1 cellular context compared by ENCODE assay signal in the genomic region with DNA sequence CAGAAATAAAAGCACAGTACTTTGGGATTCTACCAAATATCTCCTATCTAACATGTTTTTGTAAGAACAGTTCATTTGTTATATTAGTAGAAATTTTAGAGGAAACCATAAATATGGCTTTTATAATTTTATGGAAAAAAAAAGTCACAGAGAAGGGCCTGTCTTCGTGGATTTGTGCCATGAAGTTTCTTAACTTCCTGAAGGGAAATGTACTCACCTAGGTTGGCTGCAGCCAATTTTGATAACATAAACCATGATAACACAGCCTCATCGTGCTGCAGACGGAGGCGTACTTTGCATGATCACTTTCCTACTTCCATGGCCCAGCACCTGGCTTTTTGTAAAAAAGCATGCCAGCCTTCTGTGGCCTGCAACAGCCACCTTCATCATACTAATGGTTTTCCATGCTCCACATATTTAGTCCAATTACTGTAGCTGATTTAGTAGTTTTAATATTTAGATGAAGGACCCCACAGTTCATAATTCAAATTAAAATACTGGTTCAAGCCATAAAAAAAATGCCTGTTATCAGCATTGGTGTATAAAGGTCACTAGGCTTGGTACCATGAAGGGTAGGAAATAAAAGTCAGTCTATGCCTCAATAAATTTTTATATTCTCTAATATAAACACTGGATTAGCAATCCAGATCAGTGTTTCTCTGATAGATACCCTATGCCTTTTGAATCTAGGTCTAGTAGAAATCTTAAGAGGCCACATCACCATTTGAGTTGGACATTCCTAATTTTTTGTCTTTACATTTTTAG.
TF ChIP-seq lines count a peak whose summit lies in the region.

No MANE protein-coding gene starts in this region.

TF ChIP-seq in SK-N-SH treated with all-trans-retinoic acid at 6 μM for 48 hours, 23 proteins besides CTCF, POLR2A, EP300 and RAD21 (continued from another document):
- TF ChIP-seq, protein P1, sequence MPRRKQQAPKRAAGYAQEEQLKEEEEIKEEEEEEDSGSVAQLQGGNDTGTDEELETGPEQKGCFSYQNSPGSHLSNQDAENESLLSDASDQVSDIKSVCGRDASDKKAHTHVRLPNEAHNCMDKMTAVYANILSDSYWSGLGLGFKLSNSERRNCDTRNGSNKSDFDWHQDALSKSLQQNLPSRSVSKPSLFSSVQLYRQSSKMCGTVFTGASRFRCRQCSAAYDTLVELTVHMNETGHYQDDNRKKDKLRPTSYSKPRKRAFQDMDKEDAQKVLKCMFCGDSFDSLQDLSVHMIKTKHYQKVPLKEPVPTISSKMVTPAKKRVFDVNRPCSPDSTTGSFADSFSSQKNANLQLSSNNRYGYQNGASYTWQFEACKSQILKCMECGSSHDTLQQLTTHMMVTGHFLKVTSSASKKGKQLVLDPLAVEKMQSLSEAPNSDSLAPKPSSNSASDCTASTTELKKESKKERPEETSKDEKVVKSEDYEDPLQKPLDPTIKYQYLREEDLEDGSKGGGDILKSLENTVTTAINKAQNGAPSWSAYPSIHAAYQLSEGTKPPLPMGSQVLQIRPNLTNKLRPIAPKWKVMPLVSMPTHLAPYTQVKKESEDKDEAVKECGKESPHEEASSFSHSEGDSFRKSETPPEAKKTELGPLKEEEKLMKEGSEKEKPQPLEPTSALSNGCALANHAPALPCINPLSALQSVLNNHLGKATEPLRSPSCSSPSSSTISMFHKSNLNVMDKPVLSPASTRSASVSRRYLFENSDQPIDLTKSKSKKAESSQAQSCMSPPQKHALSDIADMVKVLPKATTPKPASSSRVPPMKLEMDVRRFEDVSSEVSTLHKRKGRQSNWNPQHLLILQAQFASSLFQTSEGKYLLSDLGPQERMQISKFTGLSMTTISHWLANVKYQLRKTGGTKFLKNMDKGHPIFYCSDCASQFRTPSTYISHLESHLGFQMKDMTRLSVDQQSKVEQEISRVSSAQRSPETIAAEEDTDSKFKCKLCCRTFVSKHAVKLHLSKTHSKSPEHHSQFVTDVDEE (CRISPR knock-in tag; IDR thresholded peaks at IDR 0.05): no peak
- TF ChIP-seq ZC3H10 (CRISPR knock-in tag; IDR thresholded peaks at IDR 0.05) (no peak), PPARA (CRISPR knock-in tag; IDR thresholded peaks at IDR 0.05; ENCODE audit: borderline replicate concordance) (no peak), CSRNP3 (CRISPR knock-in tag; IDR thresholded peaks at IDR 0.05) (no peak), CSDC2 (CRISPR knock-in tag; IDR thresholded peaks at IDR 0.05) (no peak), RARB (CRISPR knock-in tag; IDR thresholded peaks at IDR 0.05) (no peak), TCF4 (CRISPR knock-in tag; IDR thresholded peaks at IDR 0.05; ENCODE audit: borderline replicate concordance) (no peak), ZNF565 (CRISPR knock-in tag; conservative IDR thresholded peaks at IDR 0.05; ENCODE audit: low read depth) (no peak), ZNF70 (CRISPR knock-in tag; IDR thresholded peaks at IDR 0.05) (no peak), GLIS3 (CRISPR knock-in tag; IDR thresholded peaks at IDR 0.05) (no peak), ZNF8 (CRISPR knock-in tag; IDR thresholded peaks at IDR 0.05) (no peak), OSR1 (CRISPR knock-in tag; IDR thresholded peaks at IDR 0.05) (no peak)
- TF ChIP-seq, protein P2, sequence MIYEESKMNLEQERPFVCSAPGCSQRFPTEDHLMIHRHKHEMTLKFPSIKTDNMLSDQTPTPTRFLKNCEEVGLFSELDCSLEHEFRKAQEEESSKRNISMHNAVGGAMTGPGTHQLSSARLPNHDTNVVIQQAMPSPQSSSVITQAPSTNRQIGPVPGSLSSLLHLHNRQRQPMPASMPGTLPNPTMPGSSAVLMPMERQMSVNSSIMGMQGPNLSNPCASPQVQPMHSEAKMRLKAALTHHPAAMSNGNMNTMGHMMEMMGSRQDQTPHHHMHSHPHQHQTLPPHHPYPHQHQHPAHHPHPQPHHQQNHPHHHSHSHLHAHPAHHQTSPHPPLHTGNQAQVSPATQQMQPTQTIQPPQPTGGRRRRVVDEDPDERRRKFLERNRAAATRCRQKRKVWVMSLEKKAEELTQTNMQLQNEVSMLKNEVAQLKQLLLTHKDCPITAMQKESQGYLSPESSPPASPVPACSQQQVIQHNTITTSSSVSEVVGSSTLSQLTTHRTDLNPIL (CRISPR knock-in tag; IDR thresholded peaks at IDR 0.05; ENCODE audit: low read depth): no peak
- TF ChIP-seq, protein P3, sequence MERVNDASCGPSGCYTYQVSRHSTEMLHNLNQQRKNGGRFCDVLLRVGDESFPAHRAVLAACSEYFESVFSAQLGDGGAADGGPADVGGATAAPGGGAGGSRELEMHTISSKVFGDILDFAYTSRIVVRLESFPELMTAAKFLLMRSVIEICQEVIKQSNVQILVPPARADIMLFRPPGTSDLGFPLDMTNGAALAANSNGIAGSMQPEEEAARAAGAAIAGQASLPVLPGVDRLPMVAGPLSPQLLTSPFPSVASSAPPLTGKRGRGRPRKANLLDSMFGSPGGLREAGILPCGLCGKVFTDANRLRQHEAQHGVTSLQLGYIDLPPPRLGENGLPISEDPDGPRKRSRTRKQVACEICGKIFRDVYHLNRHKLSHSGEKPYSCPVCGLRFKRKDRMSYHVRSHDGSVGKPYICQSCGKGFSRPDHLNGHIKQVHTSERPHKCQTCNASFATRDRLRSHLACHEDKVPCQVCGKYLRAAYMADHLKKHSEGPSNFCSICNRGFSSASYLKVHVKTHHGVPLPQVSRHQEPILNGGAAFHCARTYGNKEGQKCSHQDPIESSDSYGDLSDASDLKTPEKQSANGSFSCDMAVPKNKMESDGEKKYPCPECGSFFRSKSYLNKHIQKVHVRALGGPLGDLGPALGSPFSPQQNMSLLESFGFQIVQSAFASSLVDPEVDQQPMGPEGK (CRISPR knock-in tag; IDR thresholded peaks at IDR 0.05; ENCODE audit: borderline replicate concordance): no peak
